ENCODE assay signal across 8 cellular contexts in the genomic region with DNA sequence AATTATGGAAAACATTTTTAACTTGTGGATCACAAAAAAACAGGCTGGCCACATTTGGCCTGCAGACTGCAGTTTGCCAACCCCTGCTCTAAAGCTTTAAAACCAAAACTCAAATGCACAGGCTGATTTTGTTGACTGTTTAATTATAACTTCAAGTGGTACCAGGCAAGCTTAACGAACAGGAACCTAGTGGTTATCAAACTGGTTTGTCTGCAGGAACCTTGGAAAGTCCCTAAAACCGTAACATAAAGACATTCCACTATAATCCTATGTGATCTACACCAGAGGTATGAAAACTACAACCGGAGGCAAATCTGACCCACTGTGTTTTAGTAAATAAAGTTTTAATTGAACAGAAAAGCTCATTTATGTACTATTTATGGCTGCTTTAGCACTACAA. TPM values are rescaled to one million over a fixed set of nuclear protein-coding genes. Genes with fewer than 3 reads are reported as not detected.
DNase-seq lines count a peak whose midpoint lies in the region; ATAC-seq and TF ChIP-seq lines count a peak whose summit lies in the region.

No MANE protein-coding gene starts in this region.

- CTCF ChIA-PET in activated B cell treated with CpG ODN at 0.5 μM for 24 hours (lab: Charles Lee): interaction anchor here (0.8 kb wide), 1 partner anchor 54 kb away, joined by 3 read pairs; no protein-coding TSS in a partner anchor

- no peak for TF ChIP-seq EP300 in gastroesophageal sphincter (IDR thresholded peaks at IDR 0.05)

- peak overlapping the region; percentile 16 for H3K4me3 Mint-ChIP-seq in activated T-cell treated with anti-CD3 and anti-CD28 coated beads, Interleukin-2, amount 50 U/mL, for 24 hours
- H3K4me3 Mint-ChIP-seq in activated B cell treated with CpG ODN at 0.5 μM for 24 hours: peak overlapping the region; percentile 54
- peak overlapping the region; percentile 58 for H3K4me3 Mint-ChIP-seq in stimulated activated naive CD8-positive, alpha-beta T cell treated with anti-CD3 and anti-CD28 coated beads, Interleukin-15, Interleukin-2, amounts not matched to agents 100 ng/mL and 50 ng/mL, for 24 hours

- peaks cover 82% of the 10 kb centered on the region for H3K4me1 Mint-ChIP-seq in activated T-cell treated with anti-CD3 and anti-CD28 coated beads, Interleukin-2, amount 50 U/mL, for 24 hours (ENCODE audit: low read depth)
- peaks cover 89% of the 10 kb centered on the region for H3K4me1 Mint-ChIP-seq in activated B cell treated with CpG ODN at 0.5 μM for 24 hours
- peaks cover 84% of the 10 kb centered on the region for H3K4me1 Mint-ChIP-seq in stimulated activated naive CD8-positive, alpha-beta T cell treated with anti-CD3 and anti-CD28 coated beads, Interleukin-15, Interleukin-2, amounts not matched to agents 100 ng/mL and 50 ng/mL, for 24 hours (ENCODE audit: low read depth)

- no peaks in the 10 kb centered on the region for H3K27me3 Mint-ChIP-seq in activated T-cell treated with anti-CD3 and anti-CD28 coated beads, Interleukin-2, amount 50 U/mL, for 24 hours
- H3K27me3 Mint-ChIP-seq in activated B cell treated with CpG ODN at 0.5 μM for 24 hours: no peaks in the 10 kb centered on the region
- H3K27me3 Mint-ChIP-seq in stimulated activated naive CD8-positive, alpha-beta T cell treated with anti-CD3 and anti-CD28 coated beads, Interleukin-15, Interleukin-2, amounts not matched to agents 100 ng/mL and 50 ng/mL, for 24 hours: no peaks in the 10 kb centered on the region

- peak; percentile 48 for ATAC-seq in HG03039 (IDR thresholded peaks at IDR 0.05; ENCODE audit: unreplicated experiment)
- ATAC-seq in activated B cell treated with CpG ODN at 0.5 μM for 24 hours (ENCODE audit: low read depth): peak; percentile 68
- ATAC-seq in gastroesophageal sphincter: no peak

- peaks cover 39% of the 10 kb centered on the region for H3K36me3 Mint-ChIP-seq in activated T-cell treated with anti-CD3 and anti-CD28 coated beads, Interleukin-2, amount 50 U/mL, for 24 hours (ENCODE audit: low read depth)
- H3K36me3 Mint-ChIP-seq in activated B cell treated with CpG ODN at 0.5 μM for 24 hours (ENCODE audit: low read depth): peaks cover 10% of the 10 kb centered on the region
- H3K36me3 Mint-ChIP-seq in stimulated activated naive CD8-positive, alpha-beta T cell treated with anti-CD3 and anti-CD28 coated beads, Interleukin-15, Interleukin-2, amounts not matched to agents 100 ng/mL and 50 ng/mL, for 24 hours (ENCODE audit: low read depth): peaks cover 16% of the 10 kb centered on the region

- TF ChIP-seq CTCF in activated B cell treated with CpG ODN at 0.5 μM for 24 hours (IDR thresholded peaks at IDR 0.05) (no peak), gastroesophageal sphincter (IDR thresholded peaks at IDR 0.05) (no peak)

- no peak overlapping the region for H3K27ac ChIP-seq in gastroesophageal sphincter

- 37 to 61% methylated on average over 3 of the region's 3 CpGs for WGBS in gastroesophageal sphincter (ENCODE audit: low coverage in 1 of 2), 2 donors

- H3K27ac Mint-ChIP-seq in activated T-cell treated with anti-CD3 and anti-CD28 coated beads, Interleukin-2, amount 50 U/mL, for 24 hours: peak overlapping the region; percentile 87
- H3K27ac Mint-ChIP-seq in activated B cell treated with CpG ODN at 0.5 μM for 24 hours: peak overlapping the region; percentile 83
- H3K27ac Mint-ChIP-seq in stimulated activated naive CD8-positive, alpha-beta T cell treated with anti-CD3 and anti-CD28 coated beads, Interleukin-15, Interleukin-2, amounts not matched to agents 100 ng/mL and 50 ng/mL, for 24 hours: peak overlapping the region; percentile 72

- no peaks in the 10 kb centered on the region for H3K9me3 ChIP-seq in gastroesophageal sphincter

- intact Hi-C loops in activated B cell treated with CpG ODN at 0.5 μM for 24 hours (cut with micrococcal nuclease): loop anchor here (1.0 to 5.0 kb wide), 4 partner anchors 14 to 215 kb away; no protein-coding TSS in a partner anchor

- no peak for DNase-seq in activated T-cell treated with anti-CD3 and anti-CD28 coated beads, Interleukin-2, amount 50 U/mL, for 24 hours
- no peak for DNase-seq in activated T-cell treated with anti-CD3 and anti-CD28 coated beads, Interleukin-2, amount 50 U/mL, for 48 hours
- no peak for DNase-seq in activated B cell treated with CpG ODN at 0.5 μM for 24 hours
- DNase-seq in AG08395 (ENCODE audit: low spot score): no peak
- DNase-seq in occipital lobe (lab: John Stamatoyannopoulos, UW): no peak

- no peak for TF ChIP-seq POLR2A in gastroesophageal sphincter (IDR thresholded peaks at IDR 0.05)

- POLR2A ChIA-PET in activated B cell treated with CpG ODN at 0.5 μM for 24 hours (lab: Charles Lee): interaction anchor here (0.6 to 2.2 kb wide), 13 partner anchors 9 to 215 kb away, joined by 3 to 13 read pairs (median 3); partner anchors contain the start of gene TBL1XR1

- H3K9me3 Mint-ChIP-seq in activated T-cell treated with anti-CD3 and anti-CD28 coated beads, Interleukin-2, amount 50 U/mL, for 24 hours: no peaks in the 10 kb centered on the region
- no peaks in the 10 kb centered on the region for H3K9me3 Mint-ChIP-seq in activated B cell treated with CpG ODN at 0.5 μM for 24 hours
- H3K9me3 Mint-ChIP-seq in stimulated activated naive CD8-positive, alpha-beta T cell treated with anti-CD3 and anti-CD28 coated beads, Interleukin-15, Interleukin-2, amounts not matched to agents 100 ng/mL and 50 ng/mL, for 24 hours: no peaks in the 10 kb centered on the region

- H3K4me1 ChIP-seq in gastroesophageal sphincter: peaks cover 11 to 71% (median 18%) of the 10 kb centered on the region in 3 donors

- no peaks in the 10 kb centered on the region for H3K27me3 ChIP-seq in gastroesophageal sphincter

- no peak overlapping the region for H3K4me3 ChIP-seq in gastroesophageal sphincter

- no peaks in the 10 kb centered on the region for H3K36me3 ChIP-seq in gastroesophageal sphincter

RNA-seq across cellular contexts. Expression of gene TBL1XR1, which starts 52.4 kb away (rescaled TPM):
- 312 and 372 TPM in 2 replicates for total RNA-seq in activated B cell treated with CpG ODN at 0.5 μM for 24 hours
- 100 to 1,000 TPM in 1 of 4 donors, 10 to 100 TPM in 3; 91.1 to 126 (median 97.4) TPM for total RNA-seq in gastroesophageal sphincter
- total RNA-seq in occipital lobe: 358 TPM
